In genomic region chr6:24549158-24549557, GRCh38 we compare ENCODE assay signal across 37 cellular contexts.
"Had no signal": no experiment of that assay in that cellular context is flagged by ENCODE, and none has a peak within 500 bp of the region (broad histone marks: within the 10 kb centered on the region; RNA-seq: fewer than 3 reads in every experiment).

No MANE protein-coding gene starts in this region.

- FAIRE-seq: astrocyte, bronchial epithelial cell had no signal

- H3K27ac ChIP-seq: adrenal gland, ascending aorta, body of pancreas, brain microvascular endothelial cell, breast epithelium, cardiac muscle cell had no signal

- H3K4me3 Mint-ChIP-seq: activated naive CD4-positive, alpha-beta T cell treated with anti-CD3 and anti-CD28 coated beads for 36 hours; activated naive CD4-positive, alpha-beta T cell treated with anti-CD3 and anti-CD28 coated beads, Interleukin-2, amount 10 ng/mL, durations not matched to agents 7 days and 5 days; activated naive CD4-positive, alpha-beta T cell treated with anti-CD3 and anti-CD28 coated beads, Interleukin-2, amount 50 U/mL, for 24 hours; activated naive CD8-positive, alpha-beta T cell; activated naive CD8-positive, alpha-beta T cell treated with anti-CD3 and anti-CD28 coated beads for 36 hours; activated naive CD8-positive, alpha-beta T cell treated with anti-CD3 and anti-CD28 coated beads, Interleukin-2, amount 10 ng/mL, durations not matched to agents 7 days and 5 days; activated naive CD8-positive, alpha-beta T cell treated with anti-CD3 and anti-CD28 coated beads, Interleukin-2, amount 50 U/mL, for 24 hours; activated T-cell treated with anti-CD3 and anti-CD28 coated beads, Interleukin-2, amount 50 U/mL, for 24 hours; activated T-cell treated with anti-CD3 and anti-CD28 coated beads, Interleukin-2, amount 50 U/mL, for 4 hours; activated T-cell treated with anti-CD3 and anti-CD28 coated beads, Interleukin-2, amount 50 U/mL, for 72 hours; activated T-helper 1 cell treated with anti-CD3 and anti-CD28 coated beads, Interleukin-12 subunit alpha, Interleukin-12 subunit beta, Interleukin-2, Interleukin-4 antibody, amounts not matched to agents 30 ng/mL and 10 ng/mL and 1 ng/mL, durations not matched to agents 14 hours and 24 hours and 36 hours; activated T-helper 17 cell treated with anti-CD3 and anti-CD28 coated beads, Interleukin-2, amount 50 U/mL, for 72 hours; brain; central memory CD8-positive, alpha-beta T cell had no signal

- H3K27ac Mint-ChIP-seq: activated naive CD4-positive, alpha-beta T cell treated with anti-CD3 and anti-CD28 coated beads for 36 hours; activated naive CD4-positive, alpha-beta T cell treated with anti-CD3 and anti-CD28 coated beads, Interleukin-2, amount 10 ng/mL, durations not matched to agents 7 days and 5 days; activated naive CD4-positive, alpha-beta T cell treated with anti-CD3 and anti-CD28 coated beads, Interleukin-2, amount 50 U/mL, for 24 hours; activated naive CD4-positive, alpha-beta T cell treated with anti-CD3 and anti-CD28 coated beads, Interleukin-2, amount 50 U/mL, for 72 hours; activated naive CD8-positive, alpha-beta T cell; activated naive CD8-positive, alpha-beta T cell treated with anti-CD3 and anti-CD28 coated beads for 36 hours; activated naive CD8-positive, alpha-beta T cell treated with anti-CD3 and anti-CD28 coated beads, Interleukin-2, amount 10 ng/mL, durations not matched to agents 7 days and 5 days; activated naive CD8-positive, alpha-beta T cell treated with anti-CD3 and anti-CD28 coated beads, Interleukin-2, amount 50 U/mL, for 24 hours; activated T-cell treated with anti-CD3 and anti-CD28 coated beads, Interleukin-2, amount 50 U/mL, for 24 hours; activated T-cell treated with anti-CD3 and anti-CD28 coated beads, Interleukin-2, amount 50 U/mL, for 72 hours; activated T-helper 1 cell treated with anti-CD3 and anti-CD28 coated beads, Interleukin-12 subunit alpha, Interleukin-12 subunit beta, Interleukin-2, Interleukin-4 antibody, amounts not matched to agents 30 ng/mL and 10 ng/mL and 1 ng/mL, durations not matched to agents 14 hours and 24 hours and 36 hours; activated T-helper 17 cell treated with anti-CD3 and anti-CD28 coated beads, Interleukin-2, amount 50 U/mL, for 72 hours; activated T-helper 2 cell treated with anti-CD3 and anti-CD28 coated beads, Interferon-gamma antibody, Interleukin-2, Interleukin-4, amounts not matched to agents 10 μg/mL and 5 μg/mL and 100 μg/mL, durations not matched to agents 14 hours and 24 hours and 36 hours; brain had no signal

- ATAC-seq: activated naive CD4-positive, alpha-beta T cell treated with anti-CD3 and anti-CD28 coated beads, Interleukin-2, amount 50 U/mL, for 72 hours; activated naive CD8-positive, alpha-beta T cell treated with anti-CD3 and anti-CD28 coated beads, Interleukin-2, amount 50 U/mL, for 24 hours; activated T-cell treated with anti-CD3 and anti-CD28 coated beads, Interleukin-2, amount 50 U/mL, for 4 hours; activated T-cell treated with anti-CD3 and anti-CD28 coated beads, Interleukin-2, amount 50 U/mL, for 72 hours; activated T-helper 17 cell treated with anti-CD3 and anti-CD28 coated beads, Interleukin-2, amount 50 U/mL, for 72 hours; body of pancreas had no signal

- DNase-seq: activated effector memory CD4-positive, alpha-beta T cell treated with anti-CD3 and anti-CD28 coated beads, Interleukin-2, amount 50 U/mL, for 16 hours; activated effector memory CD4-positive, alpha-beta T cell treated with Interleukin-2 at 50 U/mL for 16 hours; activated gamma-delta T cell; activated gamma-delta T cell treated with Interleukin-2 at 50 U/mL for 16 hours; activated naive CD4-positive, alpha-beta T cell; activated naive CD4-positive, alpha-beta T cell treated with anti-CD3 and anti-CD28 coated beads for 36 hours; activated naive CD4-positive, alpha-beta T cell treated with anti-CD3 and anti-CD28 coated beads, Interleukin-2, amount 10 ng/mL, durations not matched to agents 7 days and 5 days; activated naive CD4-positive, alpha-beta T cell treated with anti-CD3 and anti-CD28 coated beads, Interleukin-2, amount 50 U/mL, for 16 hours; activated naive CD4-positive, alpha-beta T cell treated with Interleukin-2 at 50 U/mL for 16 hours; activated naive CD8-positive, alpha-beta T cell treated with anti-CD3 and anti-CD28 coated beads for 36 hours; activated naive CD8-positive, alpha-beta T cell treated with anti-CD3 and anti-CD28 coated beads, Interleukin-2, amount 10 ng/mL, durations not matched to agents 7 days and 5 days; activated naive CD8-positive, alpha-beta T cell treated with anti-CD3 and anti-CD28 coated beads, Interleukin-2, amount 50 U/mL, for 24 hours; activated T-cell treated with anti-CD3 and anti-CD28 coated beads, Interleukin-2, amount 50 U/mL, for 1 hour; activated T-cell treated with anti-CD3 and anti-CD28 coated beads, Interleukin-2, amount 50 U/mL, for 24 hours; activated T-cell treated with anti-CD3 and anti-CD28 coated beads, Interleukin-2, amount 50 U/mL, for 4 hours; activated T-cell treated with anti-CD3 and anti-CD28 coated beads, Interleukin-2, amount 50 U/mL, for 48 hours; activated T-cell treated with anti-CD3 and anti-CD28 coated beads, Interleukin-2, amount 50 U/mL, for 72 hours; adrenal gland; amniotic stem cell; amygdala; body of pancreas; brain microvascular endothelial cell; central memory CD4-positive, alpha-beta T cell; cerebellar nuclear complex had no signal

- H3K9me3 ChIP-seq: adrenal gland, ascending aorta, body of pancreas, breast epithelium had no signal

- H3K9me3 Mint-ChIP-seq: activated naive CD4-positive, alpha-beta T cell treated with anti-CD3 and anti-CD28 coated beads for 36 hours; activated naive CD4-positive, alpha-beta T cell treated with anti-CD3 and anti-CD28 coated beads, Interleukin-2, amount 10 ng/mL, durations not matched to agents 7 days and 5 days; activated naive CD4-positive, alpha-beta T cell treated with anti-CD3 and anti-CD28 coated beads, Interleukin-2, amount 50 U/mL, for 24 hours; activated naive CD4-positive, alpha-beta T cell treated with anti-CD3 and anti-CD28 coated beads, Interleukin-2, amount 50 U/mL, for 72 hours; activated naive CD8-positive, alpha-beta T cell treated with anti-CD3 and anti-CD28 coated beads for 36 hours; activated naive CD8-positive, alpha-beta T cell treated with anti-CD3 and anti-CD28 coated beads, Interleukin-2, amount 10 ng/mL, durations not matched to agents 7 days and 5 days; activated naive CD8-positive, alpha-beta T cell treated with anti-CD3 and anti-CD28 coated beads, Interleukin-2, amount 50 U/mL, for 24 hours; activated T-cell treated with anti-CD3 and anti-CD28 coated beads, Interleukin-2, amount 50 U/mL, for 24 hours; activated T-cell treated with anti-CD3 and anti-CD28 coated beads, Interleukin-2, amount 50 U/mL, for 4 hours; activated T-cell treated with anti-CD3 and anti-CD28 coated beads, Interleukin-2, amount 50 U/mL, for 72 hours; activated T-helper 1 cell treated with anti-CD3 and anti-CD28 coated beads, Interleukin-12 subunit alpha, Interleukin-12 subunit beta, Interleukin-2, Interleukin-4 antibody, amounts not matched to agents 30 ng/mL and 10 ng/mL and 1 ng/mL, durations not matched to agents 14 hours and 24 hours and 36 hours; activated T-helper 17 cell treated with anti-CD3 and anti-CD28 coated beads, Interleukin-2, amount 50 U/mL, for 72 hours; activated T-helper 2 cell treated with anti-CD3 and anti-CD28 coated beads, Interferon-gamma antibody, Interleukin-2, Interleukin-4, amounts not matched to agents 10 μg/mL and 5 μg/mL and 100 μg/mL, durations not matched to agents 14 hours and 24 hours and 36 hours; brain; central memory CD8-positive, alpha-beta T cell had no signal

- H3K36me3 ChIP-seq: adrenal gland, ascending aorta, brain microvascular endothelial cell, breast epithelium, cardiac muscle cell had no signal

- H3K27me3 ChIP-seq: adrenal gland, ascending aorta, body of pancreas, brain microvascular endothelial cell, cardiac muscle cell had no signal

- H3K4me1 Mint-ChIP-seq: activated T-helper 17 cell treated with anti-CD3 and anti-CD28 coated beads, Interleukin-2, amount 50 U/mL, for 72 hours; central memory CD8-positive, alpha-beta T cell had no signal

- H3K4me1 ChIP-seq: adrenal gland, ascending aorta, body of pancreas, breast epithelium had no signal

- H3K4me3 ChIP-seq: adrenal gland, ascending aorta, body of pancreas, breast epithelium, cardiac muscle cell had no signal

- H3K36me3 Mint-ChIP-seq: activated naive CD4-positive, alpha-beta T cell treated with anti-CD3 and anti-CD28 coated beads, Interleukin-2, amount 10 ng/mL, durations not matched to agents 7 days and 5 days; activated naive CD4-positive, alpha-beta T cell treated with anti-CD3 and anti-CD28 coated beads, Interleukin-2, amount 50 U/mL, for 72 hours; activated naive CD8-positive, alpha-beta T cell; activated naive CD8-positive, alpha-beta T cell treated with anti-CD3 and anti-CD28 coated beads for 36 hours; activated naive CD8-positive, alpha-beta T cell treated with anti-CD3 and anti-CD28 coated beads, Interleukin-2, amount 10 ng/mL, durations not matched to agents 7 days and 5 days; brain had no signal
